ENCODE assay signal across 11 cellular contexts in genomic region chr15:89656116-89656815, GRCh38. TPM values are rescaled to one million over a fixed set of nuclear protein-coding genes. Genes with fewer than 3 reads are reported as not detected.
DNase-seq lines count a peak whose midpoint lies in the region; ATAC-seq and TF ChIP-seq lines count a peak whose summit lies in the region.
"Had no signal": no experiment of that assay in that cellular context is flagged by ENCODE, and none has a peak within 500 bp of the region (broad histone marks: within the 10 kb centered on the region; RNA-seq: fewer than 3 reads in every experiment).

No MANE protein-coding gene starts in this region.

- H3K36me3 Mint-ChIP-seq in Calu3 (ENCODE audit: insufficient read depth, unreplicated experiment): peaks cover 15% of the 10 kb centered on the region
- H3K36me3 Mint-ChIP-seq in activated naive CD8-positive, alpha-beta T cell treated with anti-CD3 and anti-CD28 coated beads for 36 hours: peaks cover 3% of the 10 kb centered on the region
- H3K36me3 Mint-ChIP-seq in natural killer cell treated with Interleukin-12 subunit alpha and Interleukin-12 subunit beta and Interleukin-15 and Interleukin-18, amount 100 ng/mL, for 72 hours: no peaks in the 10 kb centered on the region

- peaks cover 13% of the 10 kb centered on the region for H3K27me3 ChIP-seq in suprapubic skin

- H3K36me3 ChIP-seq in suprapubic skin: no peaks in the 10 kb centered on the region

- no peak for ATAC-seq in natural killer cell treated with Interleukin-12 subunit alpha and Interleukin-12 subunit beta and Interleukin-15 and Interleukin-18, amount 100 ng/mL, for 72 hours

- H3K4me3 ChIP-seq in suprapubic skin: no peak overlapping the region

- no peaks in the 10 kb centered on the region for H3K9me3 ChIP-seq in suprapubic skin

- DNase-seq in Calu3 (no peak), LHCN-M2 (ENCODE audit: low read depth) (peak; percentile 30), suprapubic skin (ENCODE audit: low spot score in 2 of 2) (no peak), NCI-H1930 (lab: John Stamatoyannopoulos, UW) (no peak), GM19240 (ENCODE audit: insufficient read length, low spot score) (no peak)
- DNase-seq in activated naive CD8-positive, alpha-beta T cell treated with anti-CD3 and anti-CD28 coated beads for 36 hours: no peak
- no peak for DNase-seq in natural killer cell treated with Interleukin-12 subunit alpha and Interleukin-12 subunit beta and Interleukin-15 and Interleukin-18, amount 100 ng/mL, for 72 hours (ENCODE audit: low spot score)
- DNase-seq: NCI-H1092 treated with DMSO at 0.1 percent for 48 hours; stimulated activated CD4-positive, alpha-beta T cell treated with anti-CD3 and anti-CD28 coated beads, Interleukin-1b, Interleukin-23, amount 100 ng/mL, for 48 hours had no signal

- H3K9me3 Mint-ChIP-seq in Calu3 (ENCODE audit: low read depth, unreplicated experiment): no peaks in the 10 kb centered on the region
- H3K9me3 Mint-ChIP-seq in activated naive CD8-positive, alpha-beta T cell treated with anti-CD3 and anti-CD28 coated beads for 36 hours: no peaks in the 10 kb centered on the region
- H3K9me3 Mint-ChIP-seq in natural killer cell treated with Interleukin-12 subunit alpha and Interleukin-12 subunit beta and Interleukin-15 and Interleukin-18, amount 100 ng/mL, for 72 hours: no peaks in the 10 kb centered on the region

- H3K4me1 ChIP-seq in suprapubic skin: peaks cover 13% of the 10 kb centered on the region

- BruUV-seq in Calu3 (replicated peaks; lab: Mats Ljungman, UMichigan): no TSS peak

- peak overlapping the region; percentile 86 for H3K4me3 Mint-ChIP-seq in Calu3 (ENCODE audit: low read depth, unreplicated experiment)
- peak overlapping the region; percentile 71 for H3K4me3 Mint-ChIP-seq in activated naive CD8-positive, alpha-beta T cell treated with anti-CD3 and anti-CD28 coated beads for 36 hours
- peak overlapping the region; percentile 74 for H3K4me3 Mint-ChIP-seq in natural killer cell treated with Interleukin-12 subunit alpha and Interleukin-12 subunit beta and Interleukin-15 and Interleukin-18, amount 100 ng/mL, for 72 hours

- intact Hi-C loops in Calu3 (cut with micrococcal nuclease; ENCODE audit: unreplicated experiment): no loop called here

- H3K27ac Mint-ChIP-seq in Calu3 (ENCODE audit: unreplicated experiment): no peak overlapping the region
- peak overlapping the region; percentile 14 for H3K27ac Mint-ChIP-seq in activated naive CD8-positive, alpha-beta T cell treated with anti-CD3 and anti-CD28 coated beads for 36 hours
- peak overlapping the region in 1 of 2 donors; percentile 37 for H3K27ac Mint-ChIP-seq in natural killer cell treated with Interleukin-12 subunit alpha and Interleukin-12 subunit beta and Interleukin-15 and Interleukin-18, amount 100 ng/mL, for 72 hours

- TF ChIP-seq POLR2A in suprapubic skin (IDR thresholded peaks at IDR 0.05): no peak

- H3K4me1 Mint-ChIP-seq in Calu3 (ENCODE audit: low read depth, unreplicated experiment): peaks cover 19% of the 10 kb centered on the region
- peaks cover 19% of the 10 kb centered on the region for H3K4me1 Mint-ChIP-seq in activated naive CD8-positive, alpha-beta T cell treated with anti-CD3 and anti-CD28 coated beads for 36 hours
- peaks cover 10% of the 10 kb centered on the region in 2 donors for H3K4me1 Mint-ChIP-seq in natural killer cell treated with Interleukin-12 subunit alpha and Interleukin-12 subunit beta and Interleukin-15 and Interleukin-18, amount 100 ng/mL, for 72 hours (ENCODE audit: low read depth in 2 of 2)

- WGBS in suprapubic skin: 79% methylated on average over 7 of the region's 7 CpGs

- peaks cover 36% of the 10 kb centered on the region for H3K27me3 Mint-ChIP-seq in Calu3 (ENCODE audit: unreplicated experiment)
- peaks cover 64% of the 10 kb centered on the region for H3K27me3 Mint-ChIP-seq in activated naive CD8-positive, alpha-beta T cell treated with anti-CD3 and anti-CD28 coated beads for 36 hours
- peaks cover 28 to 44% of the 10 kb centered on the region in 2 donors for H3K27me3 Mint-ChIP-seq in natural killer cell treated with Interleukin-12 subunit alpha and Interleukin-12 subunit beta and Interleukin-15 and Interleukin-18, amount 100 ng/mL, for 72 hours

- TF ChIP-seq CTCF in Calu3 (IDR thresholded peaks at IDR 0.05; ENCODE audit: unreplicated experiment) (no peak), suprapubic skin (IDR thresholded peaks at IDR 0.05) (no peak)

- H3K27ac ChIP-seq in suprapubic skin: no peak overlapping the region

- CTCF ChIA-PET in Calu3 (lab: Charles Lee): interaction anchor here (0.5 to 0.7 kb wide), 2 partner anchors 137 to 409 kb away, joined by 3 read pairs; no protein-coding TSS in a partner anchor

- no peak for TF ChIP-seq EP300 in suprapubic skin (IDR thresholded peaks at IDR 0.05)

RNA-seq across cellular contexts. Expression of gene KIF7, which starts 1.0 kb away (rescaled TPM):
- total RNA-seq in Calu3 (2022): 1.4 and 1.7 TPM in 2 replicates
- total RNA-seq in LHCN-M2 (2014; rRNA removed): 11.1 and 14.1 TPM in 2 replicates
- 8.0 TPM for polyA plus RNA-seq in LHCN-M2 (2012)
- 1 to 10 TPM; 3.4 to 3.7 TPM for total RNA-seq in activated naive CD8-positive, alpha-beta T cell treated with anti-CD3 and anti-CD28 coated beads for 36 hours
- total RNA-seq in natural killer cell treated with Interleukin-12 subunit alpha and Interleukin-12 subunit beta and Interleukin-15 and Interleukin-18, amount 100 ng/mL, for 72 hours: 1 to 10 TPM in 1 of 2 donors, under 1 TPM in 1; 1.00 to 1.4 TPM
- total RNA-seq in suprapubic skin: 1 to 10 TPM in 3 of 4 donors, under 1 TPM in 1; 0.79 to 1.9 (median 1.8) TPM

RNA-seq across cellular contexts. Expression of gene PLIN1, which starts 22.9 kb away (rescaled TPM):
- total RNA-seq in Calu3 (2022) (0.35 and 0.37 TPM in 2 replicates), LHCN-M2 (2014; rRNA removed) (0.06 TPM in 1 of 2 replicates, not detected in the other), suprapubic skin (10 to 100 TPM; 17.7 to 52.4 (median 35.9) TPM)
- 0.04 TPM for polyA plus RNA-seq in LHCN-M2 (2012)
- under 1 TPM; 0.23 to 0.34 TPM for total RNA-seq in activated naive CD8-positive, alpha-beta T cell treated with anti-CD3 and anti-CD28 coated beads for 36 hours
- total RNA-seq in natural killer cell treated with Interleukin-12 subunit alpha and Interleukin-12 subunit beta and Interleukin-15 and Interleukin-18, amount 100 ng/mL, for 72 hours: 1 to 10 TPM in 1 of 2 donors, under 1 TPM in 1; 0.33 to 1.0 TPM
- total RNA-seq: endothelial cell of umbilical vein had no signal
- polyA plus RNA-seq: neural cell had no signal

RNA-seq across cellular contexts. Expression of gene PEX11A, which starts 34.3 kb away (rescaled TPM):
- total RNA-seq in Calu3 (2022): 6.7 and 8.0 TPM in 2 replicates
- total RNA-seq in LHCN-M2 (2014; rRNA removed): 3.5 and 6.0 TPM in 2 replicates
- 3.6 TPM for polyA plus RNA-seq in LHCN-M2 (2012)
- total RNA-seq in activated naive CD8-positive, alpha-beta T cell treated with anti-CD3 and anti-CD28 coated beads for 36 hours: 1 to 10 TPM; 3.0 to 4.0 TPM
- total RNA-seq in natural killer cell treated with Interleukin-12 subunit alpha and Interleukin-12 subunit beta and Interleukin-15 and Interleukin-18, amount 100 ng/mL, for 72 hours: 1 to 10 TPM; 3.1 to 3.2 TPM
- total RNA-seq in suprapubic skin: 10 to 100 TPM in 2 of 4 donors, 1 to 10 TPM in 2; 7.9 to 16.9 (median 10.6) TPM

RNA-seq across cellular contexts. Expression of gene WDR93, which starts 34.3 kb away (rescaled TPM):
- total RNA-seq in Calu3 (2022): not detected in 2 replicates
- total RNA-seq in LHCN-M2 (2014; rRNA removed): not detected in 2 replicates
- polyA plus RNA-seq in LHCN-M2 (2012): 0.04 TPM
- total RNA-seq in activated naive CD8-positive, alpha-beta T cell treated with anti-CD3 and anti-CD28 coated beads for 36 hours: not detected
- total RNA-seq in natural killer cell treated with Interleukin-12 subunit alpha and Interleukin-12 subunit beta and Interleukin-15 and Interleukin-18, amount 100 ng/mL, for 72 hours: not detected
- under 1 TPM in 1 of 4 donors, not detected in 3; 0.31 TPM for total RNA-seq in suprapubic skin
- total RNA-seq: endothelial cell of umbilical vein had no signal

Comparison
In these comparisons a context has a peak if more than half of its experiments do, and no peak if none do; other contexts are left out.
1. RNA of gene PLIN1, which starts 22.9 kb away (total RNA-seq): 17.7 to 52.4 TPM in suprapubic skin; 0.33 to 1.0 TPM in natural killer cell treated with Interleukin-12 subunit alpha and Interleukin-12 subunit beta and Interleukin-15 and Interleukin-18, amount 100 ng/mL, for 72 hours, 0.35 to 0.37 TPM in Calu3, 0.23 to 0.34 TPM in activated naive CD8-positive, alpha-beta T cell treated with anti-CD3 and anti-CD28 coated beads for 36 hours and 0.06 TPM in LHCN-M2; every median in the first group is over 4 times any median in the second.
2. Peak in every context shown above with its lines, with median percentiles within 50 percentile points of each other: H3K4me3 Mint-ChIP-seq.